32 cellular contexts compared by ENCODE assay signal in the genomic region with DNA sequence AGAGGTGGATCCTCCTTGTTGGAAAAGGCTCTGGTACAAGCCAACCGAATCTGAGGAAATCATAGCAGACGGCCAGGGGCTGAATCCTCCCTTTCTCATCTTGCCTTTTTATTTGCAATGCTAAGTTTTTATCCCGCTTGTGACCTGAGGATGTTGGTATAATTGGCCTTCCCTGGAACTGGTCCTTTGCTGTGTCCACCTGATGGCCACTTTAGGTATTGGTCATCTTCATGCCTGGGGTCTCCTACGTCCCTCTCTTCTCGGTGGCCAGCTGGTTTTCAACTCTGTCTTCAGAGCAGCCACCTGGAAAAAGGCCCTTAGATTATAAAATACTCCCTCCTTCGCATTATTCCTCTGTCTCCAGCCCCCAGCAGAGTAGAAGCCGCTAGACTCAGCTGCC.
"Had no signal": no experiment of that assay in that cellular context is flagged by ENCODE, and none has a peak within 500 bp of the region (broad histone marks: within the 10 kb centered on the region; RNA-seq: fewer than 3 reads in every experiment).

No MANE protein-coding gene starts in this region.

- DNase-seq: activated CD4-positive, alpha-beta T cell treated with anti-CD3 and anti-CD28 coated beads for 48 hours; activated CD4-positive, alpha-beta T cell treated with anti-CD3 and anti-CD28 coated beads, Interleukin-2, amount 50 U/mL, for 48 hours; activated CD8-positive, alpha-beta memory T cell treated with anti-CD3 and anti-CD28 coated beads for 24 hours; activated effector memory CD4-positive, alpha-beta T cell treated with anti-CD3 and anti-CD28 coated beads, Interleukin-2, amount 50 U/mL, for 16 hours; activated naive CD4-positive, alpha-beta T cell treated with anti-CD3 and anti-CD28 coated beads for 36 hours; activated naive CD8-positive, alpha-beta T cell treated with anti-CD3 and anti-CD28 coated beads for 36 hours; adrenal gland; cortex of kidney; effector memory CD8-positive, alpha-beta T cell; foreskin keratinocyte; heart right ventricle; islet precursor cell; left ventricle myocardium superior; naive B cell; occipital lobe; psoas muscle; stimulated activated CD4-positive, alpha-beta T cell treated with anti-CD3 and anti-CD28 coated beads, Interleukin-15, amount 100 ng/mL, for 24 hours; stimulated activated CD4-positive, alpha-beta T cell treated with anti-CD3 and anti-CD28 coated beads, Interleukin-2, amount 100 ng/mL, for 24 hours; stimulated activated naive B cell treated with anti-CD40 and anti-IgM and Interleukin-4, amounts not matched to agents 10 μg/mL and 1 μg/mL and 100 μg/mL, for 72 hours; stomach; T-helper 2 cell; thyroid gland; upper lobe of right lung had no signal

- H3K79me2 ChIP-seq: parathyroid adenoma had no signal

- H3K4me3 Mint-ChIP-seq: activated naive CD4-positive, alpha-beta T cell treated with anti-CD3 and anti-CD28 coated beads for 36 hours; activated naive CD8-positive, alpha-beta T cell treated with anti-CD3 and anti-CD28 coated beads for 36 hours; activated T-helper 1 cell treated with anti-CD3 and anti-CD28 coated beads, Interleukin-12 subunit alpha, Interleukin-12 subunit beta, Interleukin-2, Interleukin-4 antibody, amounts not matched to agents 30 ng/mL and 10 ng/mL and 1 ng/mL, durations not matched to agents 14 hours and 24 hours and 36 hours; brain; effector memory CD8-positive, alpha-beta T cell; mesothelial cell of epicardium; naive B cell; neural crest cell; stimulated activated naive B cell treated with anti-CD40 and anti-IgM and Interleukin-4, amounts not matched to agents 10 μg/mL and 1 μg/mL and 100 μg/mL, for 72 hours had no signal

- H3K4me1 ChIP-seq: adrenal gland, ascending aorta, foreskin keratinocyte, parathyroid adenoma, psoas muscle, stomach, upper lobe of right lung had no signal

- ATAC-seq: activated CD4-positive, CD25-positive, alpha-beta regulatory T cell treated with anti-CD3 and anti-CD28 coated beads, Interleukin-2, amount 50 U/mL, for 24 hours; effector memory CD8-positive, alpha-beta T cell; foreskin keratinocyte; heart right ventricle; left ventricle myocardium superior; psoas muscle; stimulated activated naive B cell treated with anti-CD40 and anti-IgM and Interleukin-4, amounts not matched to agents 10 μg/mL and 1 μg/mL and 100 μg/mL, for 72 hours; upper lobe of right lung had no signal

- H3K36me3 ChIP-seq: adrenal gland, ascending aorta, esophagus muscularis mucosa, heart right ventricle, stomach, thyroid gland, upper lobe of right lung had no signal

- H3K9me3 ChIP-seq: adrenal gland, ascending aorta, esophagus muscularis mucosa, heart right ventricle, psoas muscle, stomach, thyroid gland, upper lobe of right lung had no signal

- H3K36me3 Mint-ChIP-seq: activated naive CD8-positive, alpha-beta T cell treated with anti-CD3 and anti-CD28 coated beads for 36 hours; brain; mesothelial cell of epicardium; naive B cell; stimulated activated naive B cell treated with anti-CD40 and anti-IgM and Interleukin-4, amounts not matched to agents 10 μg/mL and 1 μg/mL and 100 μg/mL, for 72 hours had no signal

- H3K27ac Mint-ChIP-seq: activated naive CD4-positive, alpha-beta T cell treated with anti-CD3 and anti-CD28 coated beads for 36 hours; activated naive CD8-positive, alpha-beta T cell treated with anti-CD3 and anti-CD28 coated beads for 36 hours; activated T-helper 1 cell treated with anti-CD3 and anti-CD28 coated beads, Interleukin-12 subunit alpha, Interleukin-12 subunit beta, Interleukin-2, Interleukin-4 antibody, amounts not matched to agents 30 ng/mL and 10 ng/mL and 1 ng/mL, durations not matched to agents 14 hours and 24 hours and 36 hours; brain; effector memory CD8-positive, alpha-beta T cell; mesothelial cell of epicardium; naive B cell; stimulated activated naive B cell treated with anti-CD40 and anti-IgM and Interleukin-4, amounts not matched to agents 10 μg/mL and 1 μg/mL and 100 μg/mL, for 72 hours had no signal

- H3K9me3 Mint-ChIP-seq: activated naive CD4-positive, alpha-beta T cell treated with anti-CD3 and anti-CD28 coated beads for 36 hours; activated naive CD8-positive, alpha-beta T cell treated with anti-CD3 and anti-CD28 coated beads for 36 hours; brain; effector memory CD8-positive, alpha-beta T cell; mesothelial cell of epicardium; neural crest cell; stimulated activated naive B cell treated with anti-CD40 and anti-IgM and Interleukin-4, amounts not matched to agents 10 μg/mL and 1 μg/mL and 100 μg/mL, for 72 hours had no signal

- H3K27me3 Mint-ChIP-seq: activated naive CD8-positive, alpha-beta T cell treated with anti-CD3 and anti-CD28 coated beads for 36 hours; brain; effector memory CD8-positive, alpha-beta T cell; naive B cell; stimulated activated naive B cell treated with anti-CD40 and anti-IgM and Interleukin-4, amounts not matched to agents 10 μg/mL and 1 μg/mL and 100 μg/mL, for 72 hours had no signal

- H3K4me1 Mint-ChIP-seq: activated naive CD8-positive, alpha-beta T cell treated with anti-CD3 and anti-CD28 coated beads for 36 hours; mesothelial cell of epicardium; neural crest cell had no signal

- H2AFZ ChIP-seq: parathyroid adenoma had no signal

- H3K9ac ChIP-seq: parathyroid adenoma had no signal

- H3K27me3 ChIP-seq: adrenal gland, ascending aorta, esophagus muscularis mucosa, foreskin keratinocyte, heart right ventricle, stomach, thyroid gland, upper lobe of right lung had no signal

- H3K27ac ChIP-seq: adrenal gland, ascending aorta, esophagus muscularis mucosa, foreskin keratinocyte, heart right ventricle, parathyroid adenoma, psoas muscle, stomach, thyroid gland, upper lobe of right lung had no signal

- H3K4me3 ChIP-seq: adrenal gland, ascending aorta, esophagus muscularis mucosa, heart right ventricle, psoas muscle, smooth muscle cell, stomach, thyroid gland, upper lobe of right lung had no signal
